Comparison of ENCODE assay signal across 17 cellular contexts in the genomic region with DNA sequence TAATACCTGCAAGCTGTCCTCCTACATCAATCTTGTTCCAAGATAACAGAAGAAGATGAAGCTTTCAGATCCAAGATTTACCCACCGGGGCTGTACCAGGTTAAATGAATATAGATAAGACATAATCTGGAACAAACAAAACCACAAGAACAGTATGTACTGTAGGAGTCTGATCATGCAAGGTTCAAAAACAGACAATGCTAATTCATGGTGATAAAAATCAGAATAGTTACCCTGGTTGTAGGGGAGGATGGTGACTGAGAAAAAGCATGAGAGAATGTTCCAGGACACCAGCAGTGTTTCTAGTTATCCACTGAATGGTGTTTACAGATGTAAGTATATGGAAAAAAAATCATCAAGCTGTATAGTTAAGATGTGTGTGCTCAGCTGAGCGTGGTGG.
DNase-seq lines count a peak whose midpoint lies in the region; ATAC-seq and TF ChIP-seq lines count a peak whose summit lies in the region.
"Had no signal": no experiment of that assay in that cellular context is flagged by ENCODE, and none has a peak within 500 bp of the region (broad histone marks: within the 10 kb centered on the region; RNA-seq: fewer than 3 reads in every experiment).

No MANE protein-coding gene starts in this region.

- H2AFZ ChIP-seq in SK-N-SH (ENCODE audit: low read depth), result no peak overlapping the region

- CTCF ChIA-PET in SK-N-SH (lab: Yijun Ruan, JAX), result no interaction called here

- H4K20me1 ChIP-seq in SK-N-SH (ENCODE audit: insufficient read depth), result no peaks in the 10 kb centered on the region
- H4K20me1 ChIP-seq: BLaER1 treated with 17β-estradiol and CSF1 and Interleukin-3, amounts not matched to agents 10 nM and 100 nM had no signal

- POLR2A ChIA-PET in SK-N-SH (lab: Yijun Ruan, JAX), result no interaction called here

- no peaks in the 10 kb centered on the region for H3K79me2 ChIP-seq in SK-N-SH (ENCODE audit: insufficient read depth)

- H3K4me1 ChIP-seq in SK-N-SH (ENCODE audit: control insufficient read depth in 1 of 2, insufficient read depth in 2 of 2, low read depth in 1 of 2, low read length in 1 of 2), result peaks cover 0 to 2% of the 10 kb centered on the region in 2 experiments; a peak in 1 of 4 replicates
- H3K4me1 ChIP-seq: A549, Caco-2 had no signal

- H3F3A ChIP-seq in SK-N-SH (replicated peaks; ENCODE audit: insufficient read depth), result no peaks in the 10 kb centered on the region

- no peak; a peak in 1 of 4 replicates for TF ChIP-seq EP300 in SK-N-SH (IDR thresholded peaks at IDR 0.05; ENCODE audit: borderline replicate concordance in 1 of 2, low read depth in 1 of 2, low read length in 1 of 2)

- no peak overlapping the region for H3K4me3 ChIP-seq in SK-N-SH (ENCODE audit: low read depth in 2 of 2, low read length in 1 of 2)
- H3K4me3 ChIP-seq: A549; BLaER1 treated with 17β-estradiol and CSF1 and Interleukin-3, amounts not matched to agents 10 nM and 100 nM had no signal

- no peaks in the 10 kb centered on the region for H3K9me3 ChIP-seq in SK-N-SH
- H3K9me3 ChIP-seq: Caco-2 had no signal

- H3K27me3 ChIP-seq in SK-N-SH (ENCODE audit: insufficient read depth), result no peaks in the 10 kb centered on the region
- H3K27me3 ChIP-seq: BLaER1 treated with 17β-estradiol and CSF1 and Interleukin-3, amounts not matched to agents 10 nM and 100 nM had no signal

- no peak for TF ChIP-seq RAD21 in SK-N-SH (IDR thresholded peaks at IDR 0.05; ENCODE audit: low read length)

- no peak overlapping the region for H3K4me2 ChIP-seq in SK-N-SH
- H3K4me2 ChIP-seq: A549; BLaER1 treated with 17β-estradiol and CSF1 and Interleukin-3, amounts not matched to agents 10 nM and 100 nM had no signal

- no peak overlapping the region for H3K27ac ChIP-seq in SK-N-SH (ENCODE audit: low read depth in 2 of 2, low read length in 1 of 2)
- H3K27ac ChIP-seq: 22Rv1; A549; BLaER1 treated with 17β-estradiol and CSF1 and Interleukin-3, amounts not matched to agents 10 nM and 100 nM; C4-2B had no signal

- DNase-seq in SK-N-SH (no peak), amniotic epithelial cell (ENCODE audit: low read depth) (peak; percentile 80), putamen (ENCODE audit: low spot score) (peak; percentile 5)
- DNase-seq: AML-193; Caco-2; Calu3; CD4-positive, alpha-beta T cell; CD8-positive, alpha-beta T cell; DMS79 treated with DMSO at 0.1 percent for 48 hours; GF-D8 had no signal

- H3K9ac ChIP-seq in SK-N-SH, result no peak overlapping the region
- H3K9ac ChIP-seq: BLaER1 treated with 17β-estradiol and CSF1 and Interleukin-3, amounts not matched to agents 10 nM and 100 nM had no signal

- H3K36me3 ChIP-seq in SK-N-SH (replicated peaks in 1 of 2; ENCODE audit: control insufficient read depth in 1 of 2, insufficient read depth in 2 of 2, low read length in 1 of 2), result no peaks in the 10 kb centered on the region
- H3K36me3 ChIP-seq: BLaER1 treated with 17β-estradiol and CSF1 and Interleukin-3, amounts not matched to agents 10 nM and 100 nM had no signal

- no peak for TF ChIP-seq CTCF in SK-N-SH (IDR thresholded peaks at IDR 0.05)

- no peaks in the 10 kb centered on the region for H3K9me2 ChIP-seq in SK-N-SH

- ATAC-seq in SK-N-SH treated with all-trans-retinoic acid at 6 μM for 48 hours, result no peak
- no peak for ATAC-seq in GM21447 (IDR thresholded peaks at IDR 0.05; ENCODE audit: unreplicated experiment)
- ATAC-seq in GM19023 (IDR thresholded peaks at IDR 0.05; ENCODE audit: unreplicated experiment), result no peak
- ATAC-seq: A549; CD8-positive, alpha-beta T cell had no signal

- 20% methylated on average over 2 of the region's 2 CpGs for WGBS in SK-N-SH (ENCODE audit: low lambda C conversion rate)

TF ChIP-seq in SK-N-SH, 30 proteins besides CTCF, POLR2A, EP300 and RAD21:
- TF ChIP-seq, protein P1, sequence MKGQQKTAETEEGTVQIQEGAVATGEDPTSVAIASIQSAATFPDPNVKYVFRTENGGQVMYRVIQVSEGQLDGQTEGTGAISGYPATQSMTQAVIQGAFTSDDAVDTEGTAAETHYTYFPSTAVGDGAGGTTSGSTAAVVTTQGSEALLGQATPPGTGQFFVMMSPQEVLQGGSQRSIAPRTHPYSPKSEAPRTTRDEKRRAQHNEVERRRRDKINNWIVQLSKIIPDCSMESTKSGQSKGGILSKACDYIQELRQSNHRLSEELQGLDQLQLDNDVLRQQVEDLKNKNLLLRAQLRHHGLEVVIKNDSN (IDR thresholded peaks at IDR 0.05; ENCODE audit: borderline replicate concordance, low read depth), result no peak
- TF ChIP-seq GATA2 (CRISPR knock-in tag; IDR thresholded peaks at IDR 0.05), result peak; percentile 13; the same call in 1 of the 2 replicates
TF ChIP-seq in SK-N-SH: peak in this region for 1.

TF ChIP-seq in SK-N-SH treated with all-trans-retinoic acid at 6 μM for 48 hours, 23 proteins besides CTCF, POLR2A, EP300 and RAD21:
- TF ChIP-seq GLIS3 (CRISPR knock-in tag; IDR thresholded peaks at IDR 0.05) (no peak), ZNF565 (CRISPR knock-in tag; conservative IDR thresholded peaks at IDR 0.05; ENCODE audit: low read depth) (no peak), TOX (CRISPR knock-in tag; IDR thresholded peaks at IDR 0.05; ENCODE audit: borderline replicate concordance) (no peak), ZNF70 (CRISPR knock-in tag; IDR thresholded peaks at IDR 0.05) (no peak), ZFP30 (CRISPR knock-in tag; IDR thresholded peaks at IDR 0.05) (no peak), BACH2 (CRISPR knock-in tag; IDR thresholded peaks at IDR 0.05; ENCODE audit: borderline replicate concordance) (no peak), ZC3H10 (CRISPR knock-in tag; IDR thresholded peaks at IDR 0.05) (no peak), ZFP3 (CRISPR knock-in tag; IDR thresholded peaks at IDR 0.05) (no peak)
